Comparison of ENCODE assay signal across 2 cellular contexts in genomic region chr6:134995536-134995935, GRCh38.
TF ChIP-seq lines count a peak whose summit lies in the region.

No MANE protein-coding gene starts in this region.

TF ChIP-seq in HepG2, 621 proteins besides CTCF, POLR2A, EP300 and RAD21:
- no peak for TF ChIP-seq ZNF703 (CRISPR knock-in tag; IDR thresholded peaks at IDR 0.05; ENCODE audit: borderline replicate concordance)
- peak in 1 of 2 experiments; percentile 21; a peak in 1 of 4 replicates for TF ChIP-seq ATF4 (CRISPR knock-in tag; IDR thresholded peaks at IDR 0.05)
- peak; percentile 75; the same call in 1 of the 2 replicates for TF ChIP-seq CEBPB (IDR thresholded peaks at IDR 0.05; ENCODE audit: borderline replicate concordance, low read depth, low read length)

TF ChIP-seq in GM23338, 12 proteins besides CTCF, POLR2A, EP300 and RAD21:
- TF ChIP-seq EZH2 (IDR thresholded peaks at IDR 0.05; ENCODE audit: low read depth, unreplicated experiment) (no peak), JUNB (IDR thresholded peaks at IDR 0.05; ENCODE audit: unreplicated experiment) (no peak), NANOG (IDR thresholded peaks at IDR 0.05; ENCODE audit: borderline replicate concordance) (no peak), CREB1 (CRISPR knock-in tag; IDR thresholded peaks at IDR 0.05; ENCODE audit: low read depth) (no peak), STAT1 (IDR thresholded peaks at IDR 0.05; ENCODE audit: unreplicated experiment) (no peak), ZNF331 (CRISPR knock-in tag; IDR thresholded peaks at IDR 0.05; ENCODE audit: low read depth) (no peak), ETS1 (IDR thresholded peaks at IDR 0.05) (no peak), REST (IDR thresholded peaks at IDR 0.05; ENCODE audit: unreplicated experiment) (no peak), ZNF462 (CRISPR knock-in tag; IDR thresholded peaks at IDR 0.05) (no peak), POLR2AphosphoS5 (IDR thresholded peaks at IDR 0.05; ENCODE audit: low read depth) (no peak), ZNF114 (CRISPR knock-in tag; IDR thresholded peaks at IDR 0.05) (no peak), EZH2phosphoT487 (IDR thresholded peaks at IDR 0.05; ENCODE audit: unreplicated experiment) (no peak)
